In genomic region chr12:77060136-77060882, GRCh38 we compare ENCODE assay signal across 10 cellular contexts. TPM values are rescaled to one million over a fixed set of nuclear protein-coding genes. Genes with fewer than 3 reads are reported as not detected.
DNase-seq lines count a peak whose midpoint lies in the region; ATAC-seq and TF ChIP-seq lines count a peak whose summit lies in the region.
"Had no signal": no experiment of that assay in that cellular context is flagged by ENCODE, and none has a peak within 500 bp of the region (broad histone marks: within the 10 kb centered on the region; RNA-seq: fewer than 3 reads in every experiment).

No MANE protein-coding gene starts in this region.

- peaks cover 74% of the 10 kb centered on the region for H3K4me1 ChIP-seq in Loucy (ENCODE audit: insufficient read depth, low read length, poor library complexity, severe bottlenecking)
- H3K4me1 ChIP-seq in upper lobe of left lung: peaks cover 8 to 25% (median 11%) of the 10 kb centered on the region in 4 donors
- H3K4me1 ChIP-seq in effector memory CD4-positive, alpha-beta T cell (ENCODE audit: control insufficient read depth, insufficient read depth, low read length, poor library complexity, severe bottlenecking): peaks cover 6% of the 10 kb centered on the region

- H3K79me2 ChIP-seq in Loucy (ENCODE audit: insufficient read depth, low read length): peaks cover 82% of the 10 kb centered on the region

- TF ChIP-seq EP300 in upper lobe of left lung (IDR thresholded peaks at IDR 0.05): no peak

- H3K9ac ChIP-seq in Loucy (ENCODE audit: low read depth, low read length, poor library complexity, severe bottlenecking): peak overlapping the region; percentile 51

- peak overlapping the region; percentile 83 for H3K4me2 ChIP-seq in Loucy (ENCODE audit: low read depth, low read length, poor library complexity, severe bottlenecking)
- H3K4me2 ChIP-seq: smooth muscle cell had no signal

- ATAC-seq in GM19025 (IDR thresholded peaks at IDR 0.05; ENCODE audit: low read depth, unreplicated experiment) (peak; percentile 60), HG02759 (IDR thresholded peaks at IDR 0.05; ENCODE audit: unreplicated experiment) (peak; percentile 72), upper lobe of left lung (ENCODE audit: low FRiP score in 2 of 2) (no peak)

- TF ChIP-seq CTCF in Loucy (conservative IDR thresholded peaks at IDR 0.05; ENCODE audit: low read length): no peak
- no peak for TF ChIP-seq CTCF in upper lobe of left lung (IDR thresholded peaks at IDR 0.05)

- DNase-seq in pons (ENCODE audit: low spot score) (peak; percentile 45), upper lobe of left lung (no peak)
- no peak for DNase-seq in effector memory CD4-positive, alpha-beta T cell
- no peak for DNase-seq in stimulated activated CD4-positive, alpha-beta T cell treated with anti-CD3 and anti-CD28 coated beads, Interleukin-2, amount 100 ng/mL, for 24 hours

- no peaks in the 10 kb centered on the region for H3K9me2 ChIP-seq in Loucy (replicated peaks; ENCODE audit: low read depth, low read length)

- H3K27me3 ChIP-seq in Loucy (ENCODE audit: insufficient read depth, low read length, poor library complexity, severe bottlenecking) (no peaks in the 10 kb centered on the region), upper lobe of left lung (no peaks in the 10 kb centered on the region)
- no peaks in the 10 kb centered on the region for H3K27me3 ChIP-seq in effector memory CD4-positive, alpha-beta T cell (replicated peaks; ENCODE audit: control insufficient read depth, insufficient read depth, low read length, poor library complexity, severe bottlenecking)
- H3K27me3 ChIP-seq: vagina had no signal

- H3K27ac ChIP-seq in upper lobe of left lung: no peak overlapping the region
- no peak overlapping the region for H3K27ac ChIP-seq in effector memory CD4-positive, alpha-beta T cell (ENCODE audit: insufficient read depth, low read length, poor library complexity, severe bottlenecking)
- H3K27ac ChIP-seq: HL-60, vagina had no signal

- H3K4me3 ChIP-seq in Loucy (ENCODE audit: low read length, poor library complexity, severe bottlenecking): peak overlapping the region; percentile 91
- no peak overlapping the region for H3K4me3 ChIP-seq in upper lobe of left lung
- H3K4me3 ChIP-seq in effector memory CD4-positive, alpha-beta T cell (ENCODE audit: insufficient read depth, low read depth, low read length, poor library complexity, severe bottlenecking): no peak overlapping the region
- H3K4me3 ChIP-seq: smooth muscle cell, vagina had no signal

- H3K36me3 ChIP-seq in Loucy (ENCODE audit: insufficient read depth, low read length): peaks cover 2% of the 10 kb centered on the region; the same call in 1 of the 2 replicates
- H3K36me3 ChIP-seq in upper lobe of left lung: no peaks in the 10 kb centered on the region
- H3K36me3 ChIP-seq in effector memory CD4-positive, alpha-beta T cell (ENCODE audit: control insufficient read depth, insufficient read depth, low read length): no peaks in the 10 kb centered on the region
- H3K36me3 ChIP-seq: vagina had no signal

- H2AFZ ChIP-seq in Loucy (ENCODE audit: low read length): no peak overlapping the region

- H3F3A ChIP-seq in Loucy (ENCODE audit: low read depth): peaks cover 3% of the 10 kb centered on the region; the same call in 1 of the 2 replicates

- H4K20me1 ChIP-seq in Loucy (ENCODE audit: insufficient read depth, low read length, poor library complexity, severe bottlenecking): no peaks in the 10 kb centered on the region

- TF ChIP-seq POLR2A in upper lobe of left lung (IDR thresholded peaks at IDR 0.05): no peak

- H3K9me3 ChIP-seq in Loucy (ENCODE audit: insufficient read depth, low read depth, low read length) (no peaks in the 10 kb centered on the region), upper lobe of left lung (no peaks in the 10 kb centered on the region)
- H3K9me3 ChIP-seq in effector memory CD4-positive, alpha-beta T cell (ENCODE audit: control insufficient read depth, low read length): no peaks in the 10 kb centered on the region
- H3K9me3 ChIP-seq: vagina had no signal

- WGBS in upper lobe of left lung, 2 donors: 66 to 73% methylated on average over 3 of the region's 3 CpGs

RNA-seq across cellular contexts. Expression of gene E2F7, which starts 5.1 kb away (rescaled TPM):
- 1 to 10 TPM in 2 of 6 donors, under 1 TPM in 2, not detected in 2; 0.54 to 1.5 (median 1.1) TPM for total RNA-seq in upper lobe of left lung

Comparison
In these comparisons a context has a peak if more than half of its experiments do, and no peak if none do; other contexts are left out.
1. ATAC-seq: peak in GM19025 (single experiment) and HG02759 (single experiment); none in upper lobe of left lung (0 of 2).